8 cellular contexts compared by ENCODE assay signal in the genomic region with DNA sequence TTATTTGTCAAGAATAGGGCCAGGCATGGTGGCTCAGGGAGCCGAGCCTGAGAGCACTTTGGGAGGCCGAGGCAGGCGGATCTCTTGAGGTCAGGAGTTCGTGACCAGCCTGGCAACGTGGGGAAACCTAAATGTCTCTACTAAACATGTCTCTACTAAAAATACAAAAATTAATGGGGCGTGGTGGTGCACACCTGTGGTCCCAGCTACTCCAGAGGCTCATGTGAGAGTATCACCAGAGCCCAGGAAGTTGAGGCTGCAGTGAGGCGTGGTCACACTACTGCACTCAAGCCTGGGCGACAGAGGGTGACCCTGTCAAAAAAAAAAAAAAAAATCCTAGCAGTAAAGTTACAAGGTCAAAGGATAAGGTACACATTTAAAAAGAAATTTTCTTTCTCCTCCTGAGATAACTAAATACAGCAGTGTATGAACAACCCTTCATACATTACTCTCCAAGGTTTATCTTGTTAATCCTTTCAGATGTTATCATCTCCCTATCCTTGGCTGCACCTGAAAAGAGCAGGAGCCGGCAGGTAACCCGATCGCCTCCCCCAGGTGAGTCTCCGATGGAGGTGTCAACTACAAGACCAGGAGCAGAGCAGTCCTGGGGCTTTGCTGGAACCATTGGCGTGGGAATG.
DNase-seq lines count a peak whose midpoint lies in the region; ATAC-seq and TF ChIP-seq lines count a peak whose summit lies in the region.

No MANE protein-coding gene starts in this region.

- no peak for TF ChIP-seq CTCF in parathyroid adenoma (IDR thresholded peaks at IDR 0.05)

- peaks cover 8% of the 10 kb centered on the region for H3K79me2 ChIP-seq in parathyroid adenoma

- H2AFZ ChIP-seq in parathyroid adenoma = peak overlapping the region; percentile 83

- H3K27ac ChIP-seq in epithelial cell of prostate (peak overlapping the region; percentile 84), parathyroid adenoma (peak overlapping the region; percentile 95)

- no peaks in the 10 kb centered on the region for H3K27me3 ChIP-seq in parathyroid adenoma (ENCODE audit: control insufficient read depth, insufficient read depth, low read length)

- H3K4me3 ChIP-seq in parathyroid adenoma (ENCODE audit: low read depth, low read length) = peak overlapping the region; percentile 73

- peak; percentile 4 for ATAC-seq in GM18499 (IDR thresholded peaks at IDR 0.05; ENCODE audit: insufficient read depth, unreplicated experiment)

- H3K36me3 ChIP-seq in parathyroid adenoma (ENCODE audit: control insufficient read depth, insufficient read depth, low read length) = no peaks in the 10 kb centered on the region

- no peaks in the 10 kb centered on the region for H3K9me3 ChIP-seq in parathyroid adenoma (ENCODE audit: control insufficient read depth, low read length)

- H3K4me1 ChIP-seq in parathyroid adenoma = no peaks in the 10 kb centered on the region

- peak; percentile 63 for DNase-seq in NCI-H69 (lab: John Stamatoyannopoulos, UW)
- no peak for DNase-seq in epithelial cell of prostate (ENCODE audit: low read depth, low spot score)
- no peak for DNase-seq in cerebellum (ENCODE audit: low spot score)
- no peak for DNase-seq in SHP77 treated with DMSO at 0.1 percent for 48 hours (lab: John Stamatoyannopoulos, UW)
- no peak for DNase-seq in NCI-H82 treated with DMSO at 0.1 percent for 48 hours (lab: John Stamatoyannopoulos, UW; ENCODE audit: unreplicated experiment)
- DNase-seq in stimulated activated CD4-positive, alpha-beta T cell treated with anti-CD3 and anti-CD28 coated beads, Interleukin-4, amount 100 ng/mL, for 1 hour = no peak

- no peak overlapping the region for H3K9ac ChIP-seq in parathyroid adenoma

- H3K4me2 ChIP-seq in parathyroid adenoma (ENCODE audit: low read length) = peak overlapping the region; percentile 90
